ENCODE assay signal across 8 cellular contexts in genomic region chr6:139373154-139373927, GRCh38. TPM values are rescaled to one million over a fixed set of nuclear protein-coding genes. Genes with fewer than 3 reads are reported as not detected.
A peak's percentile ranks its signal among the peaks of the same experiment; 100 is the strongest.
DNase-seq lines count a peak whose midpoint lies in the region; ATAC-seq and TF ChIP-seq lines count a peak whose summit lies in the region.

No MANE protein-coding gene starts in this region.

- H3K36me3 ChIP-seq in BJ (ENCODE audit: control insufficient read depth, insufficient read depth, low read length) = peaks cover 15% of the 10 kb centered on the region
- H3K36me3 ChIP-seq in ovary = no peaks in the 10 kb centered on the region
- H3K36me3 ChIP-seq in thyroid gland = peaks cover 14 to 28% of the 10 kb centered on the region in 2 donors

- ATAC-seq in GM19043 (IDR thresholded peaks at IDR 0.05; ENCODE audit: low read depth, unreplicated experiment) = peak; percentile 22
- ATAC-seq in HG03460 (IDR thresholded peaks at IDR 0.05; ENCODE audit: unreplicated experiment) = peak; percentile 33

- H3K27me3 ChIP-seq in BJ (ENCODE audit: control insufficient read depth, insufficient read depth, low read length) (no peaks in the 10 kb centered on the region), ovary (no peaks in the 10 kb centered on the region), thyroid gland (no peaks in the 10 kb centered on the region)

- H3K4me1 ChIP-seq in ovary (ENCODE audit: insufficient read depth) = peaks cover 5% of the 10 kb centered on the region
- peaks cover 0 to 28% of the 10 kb centered on the region in 2 donors for H3K4me1 ChIP-seq in thyroid gland

- H3K27ac ChIP-seq in ovary = peak overlapping the region; percentile 93 to 95
- peak overlapping the region; percentile 99 to 100 (median 100) for H3K27ac ChIP-seq in thyroid gland

- peak overlapping the region; percentile 70 for H3K4me3 ChIP-seq in BJ (ENCODE audit: low read depth, low read length)
- H3K4me3 ChIP-seq in ovary = peak overlapping the region; percentile 96
- H3K4me3 ChIP-seq in thyroid gland (replicated peaks in 1 of 3) = peak overlapping the region; percentile 93 to 98 (median 97)

- DNase-seq in BJ (ENCODE audit: low read depth) = no peak
- peak; percentile 46 for DNase-seq in RPMI8226
- peak; percentile 39 to 73 (median 52) for DNase-seq in activated naive CD4-positive, alpha-beta T cell (lab: John Stamatoyannopoulos, UW)
- peak; percentile 60 for DNase-seq in germinal center (ENCODE audit: low spot score)
- DNase-seq in ovary = peak; percentile 44 to 75 (median 65)
- peak; percentile 40 to 41 for DNase-seq in thyroid gland

- H3K9me3 ChIP-seq in ovary (peaks cover 0 to 5% of the 10 kb centered on the region in 2 donors), thyroid gland (no peaks in the 10 kb centered on the region)

- intact Hi-C loops in ovary (cut with DNase I) = loop anchor here (5.0 to 10.0 kb wide), 13 partner anchors 71 to 1091 kb away; no protein-coding TSS in a partner anchor
- intact Hi-C loops in thyroid gland (cut with DNase I) = loop anchor here (10.0 kb wide), 3 partner anchors 161 to 601 kb away; no protein-coding TSS in a partner anchor

- no peak for TF ChIP-seq POLR2A in ovary (IDR thresholded peaks at IDR 0.05)
- TF ChIP-seq POLR2A in thyroid gland (IDR thresholded peaks at IDR 0.05) = no peak

- TF ChIP-seq EP300 in ovary (IDR thresholded peaks at IDR 0.05) = no peak

- POLR2A ChIA-PET in BJ (lab: Charles Lee) = interaction anchor here (0.5 to 4.3 kb wide), 19 partner anchors 10 to 1165 kb away, joined by 3 to 49 read pairs (median 10); no protein-coding TSS in a partner anchor

- TF ChIP-seq CTCF in BJ (IDR thresholded peaks at IDR 0.05; ENCODE audit: insufficient read depth, low read depth, low read length) (no peak), ovary (IDR thresholded peaks at IDR 0.05) (peak in 2 of 3 donors; percentile 16 to 36), thyroid gland (IDR thresholded peaks at IDR 0.05) (peak in 3 of 6 experiments; percentile 9 to 18 (median 13))

- 0 to 1% (median 0%) methylated on average over 54 to 57 of the region's 57 CpGs for WGBS in ovary, 3 donors
- 0 to 1% methylated on average over 6 to 32 of the region's 57 CpGs for WGBS in thyroid gland, 2 donors

- CTCF ChIA-PET in BJ (lab: Yijun Ruan, JAX) = interaction anchor here (0.6 to 1.0 kb wide), 3 partner anchors 154 to 1171 kb away, joined by 3 read pairs; no protein-coding TSS in a partner anchor

RNA-seq across cellular contexts. Expression of gene CITED2, which starts 1.1 kb away (rescaled TPM):
- polyA plus RNA-seq in BJ (2011; rRNA removed) = 497 and 707 TPM in 2 replicates
- 263 and 386 TPM in 2 replicates for polyA minus RNA-seq in BJ (2011; rRNA and poly(A)+ RNA removed)
- total RNA-seq in ovary = 100 to 1,000 TPM; 164 to 350 (median 215) TPM
- 100 to 1,000 TPM; 304 to 329 TPM for polyA plus RNA-seq in ovary
- total RNA-seq in thyroid gland = 100 to 1,000 TPM; 178 to 354 (median 261) TPM
